13 cellular contexts compared by ENCODE assay signal in the genomic region with DNA sequence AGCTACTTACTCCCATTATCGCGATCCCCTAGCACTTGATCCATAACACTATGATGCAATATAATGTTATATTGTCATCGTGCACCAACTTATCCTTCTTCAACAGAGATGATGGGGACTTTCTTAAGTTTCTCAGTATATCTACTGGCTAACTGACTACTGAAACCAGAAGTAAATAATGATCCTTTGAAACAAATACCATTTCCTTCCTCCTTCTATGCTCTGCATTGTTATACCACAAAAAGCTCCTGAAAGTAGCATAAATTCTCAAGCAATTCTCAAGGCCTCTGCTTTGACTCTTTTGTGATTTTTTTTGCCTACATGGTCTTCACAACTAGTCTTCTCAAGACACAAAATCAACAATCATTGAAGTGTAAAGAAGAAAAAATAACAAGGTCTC.
DNase-seq lines count a peak whose midpoint lies in the region; ATAC-seq and TF ChIP-seq lines count a peak whose summit lies in the region.
"Had no signal": no experiment of that assay in that cellular context is flagged by ENCODE, and none has a peak within 500 bp of the region (broad histone marks: within the 10 kb centered on the region; RNA-seq: fewer than 3 reads in every experiment).

No MANE protein-coding gene starts in this region.

- no peak overlapping the region for H3K18ac ChIP-seq in IMR-90 (ENCODE audit: low read depth, low read length)

- peaks cover 0 to 84% (median 0%) of the 10 kb centered on the region in 11 experiments; a peak in 5 of 22 replicates for H4K20me1 ChIP-seq in BLaER1 treated with 17β-estradiol and CSF1 and Interleukin-3, amounts not matched to agents 10 nM and 100 nM
- H4K20me1 ChIP-seq in IMR-90 (ENCODE audit: insufficient read depth, low read length): no peaks in the 10 kb centered on the region

- H3K27me3 Mint-ChIP-seq in HFFc6 (ENCODE audit: insufficient read depth) (peaks cover 12% of the 10 kb centered on the region), type B pancreatic cell (peaks cover 16% of the 10 kb centered on the region)

- DNase-seq in IMR-90 (no peak), HFFc6 (no peak), type B pancreatic cell (ENCODE audit: extremely low spot score, unreplicated experiment) (no peak)
- DNase-seq in stimulated activated CD4-positive, alpha-beta T cell treated with anti-CD3 and anti-CD28 coated beads, Interleukin-4, amount 100 ng/mL, for 4 hours: no peak
- DNase-seq in stimulated activated CD8-positive, alpha-beta memory T cell treated with anti-CD3 and anti-CD28 coated beads, Interleukin-4, amount 100 ng/mL, for 48 hours: no peak
- DNase-seq: activated CD4-positive, alpha-beta T cell treated with anti-CD3 and anti-CD28 coated beads, Interleukin-2, amount 50 U/mL, for 4 hours; DMS53; NCI-H1092; NK-92 treated with Interleukin-12 subunit alpha and Interleukin-12 subunit beta, amount 100 ng/mL, for 24 hours had no signal

- no peak overlapping the region for H3K27ac Mint-ChIP-seq in HFFc6
- no peak overlapping the region for H3K27ac Mint-ChIP-seq in type B pancreatic cell
- H3K27ac Mint-ChIP-seq: activated naive CD8-positive, alpha-beta T cell had no signal

- no TSS peak for BruUV-seq in IMR-90 (replicated peaks; lab: Mats Ljungman, UMichigan)

- no peaks in the 10 kb centered on the region for H3K9me1 ChIP-seq in IMR-90 (ENCODE audit: insufficient read depth, low read length)

- no peaks in the 10 kb centered on the region for H3K27me3 ChIP-seq in BLaER1 treated with 17β-estradiol and CSF1 and Interleukin-3, amounts not matched to agents 10 nM and 100 nM
- peaks cover 4% of the 10 kb centered on the region for H3K27me3 ChIP-seq in IMR-90 (ENCODE audit: control insufficient read depth, insufficient read depth, low read length)

- H2AFZ ChIP-seq in IMR-90 (replicated peaks; ENCODE audit: low read length, poor library complexity): no peak overlapping the region

- H4K5ac ChIP-seq in IMR-90 (ENCODE audit: low read depth, low read length): no peak overlapping the region

- TF ChIP-seq CTCF in IMR-90 (conservative IDR thresholded peaks at IDR 0.05; ENCODE audit: low read depth, low read length): no peak
- no peak for TF ChIP-seq CTCF in HFFc6 (IDR thresholded peaks at IDR 0.05)
- no peak for TF ChIP-seq CTCF in type B pancreatic cell (conservative IDR thresholded peaks at IDR 0.05)

- intact Hi-C loops in IMR-90 (cut with micrococcal nuclease): loop anchor here (1.0 to 10.0 kb wide), 4 partner anchors 38 to 996 kb away; no protein-coding TSS in a partner anchor

- TF ChIP-seq POLR2A in IMR-90 (IDR thresholded peaks at IDR 0.05; ENCODE audit: low read depth, low read length): no peak

- no peak overlapping the region for H3K4ac ChIP-seq in IMR-90 (ENCODE audit: low read depth, low read length)

- no peak overlapping the region; a peak in 1 of 20 replicates for H3K4me3 ChIP-seq in BLaER1 treated with 17β-estradiol and CSF1 and Interleukin-3, amounts not matched to agents 10 nM and 100 nM
- H3K4me3 ChIP-seq in IMR-90 (ENCODE audit: insufficient read depth, low read depth, low read length): no peak overlapping the region

- in situ Hi-C loops in IMR-90 (cut with MboI; ENCODE audit: low sequenced_read_pairs): loop anchor here (5.0 kb wide), 1 partner anchor 997 kb away; no protein-coding TSS in a partner anchor

- H4K8ac ChIP-seq in IMR-90 (ENCODE audit: low read depth in 2 of 2, low read length in 2 of 2): no peak overlapping the region

- POLR2A ChIA-PET in IMR-90 (lab: Charles Lee; ENCODE audit: unreplicated experiment): no interaction called here

- H3K9me3 Mint-ChIP-seq in HFFc6 (no peaks in the 10 kb centered on the region), type B pancreatic cell (no peaks in the 10 kb centered on the region)

- H4K91ac ChIP-seq in IMR-90 (ENCODE audit: insufficient read depth, low read depth, low read length): no peak overlapping the region

- no peak overlapping the region for H2BK15ac ChIP-seq in IMR-90 (ENCODE audit: low read depth, low read length)

- H2BK120ac ChIP-seq in IMR-90 (ENCODE audit: low read depth, low read length): no peak overlapping the region

- no peaks in the 10 kb centered on the region for H3K79me1 ChIP-seq in IMR-90 (ENCODE audit: low read depth in 1 of 2, low read length in 2 of 2)

- H3K4me1 ChIP-seq in BLaER1 treated with 17β-estradiol and CSF1 and Interleukin-3, amounts not matched to agents 10 nM and 100 nM: peaks cover 20 to 42% (median 32%) of the 10 kb centered on the region in 10 experiments
- no peaks in the 10 kb centered on the region for H3K4me1 ChIP-seq in IMR-90 (ENCODE audit: control insufficient read depth, insufficient read depth, low read length)

- H3K9me3 ChIP-seq in BLaER1 treated with 17β-estradiol and CSF1 and Interleukin-3, amounts not matched to agents 10 nM and 100 nM (replicated peaks in 1 of 11): no peaks in the 10 kb centered on the region
- no peaks in the 10 kb centered on the region for H3K9me3 ChIP-seq in IMR-90 (ENCODE audit: control insufficient read depth, insufficient read depth, low read length)

- peak overlapping the region in 5 of 11 experiments; percentile 5 to 47 (median 24); a peak in 4 of 22 replicates for H3K9ac ChIP-seq in BLaER1 treated with 17β-estradiol and CSF1 and Interleukin-3, amounts not matched to agents 10 nM and 100 nM
- H3K9ac ChIP-seq in IMR-90 (ENCODE audit: low read depth, low read length): no peak overlapping the region

- no peak overlapping the region for H3K14ac ChIP-seq in IMR-90 (replicated peaks; ENCODE audit: low read depth, low read length)

- H3K36me3 Mint-ChIP-seq in HFFc6 (ENCODE audit: low read depth) (no peaks in the 10 kb centered on the region), type B pancreatic cell (no peaks in the 10 kb centered on the region)
- H3K36me3 Mint-ChIP-seq: activated naive CD8-positive, alpha-beta T cell had no signal

- H3K4me1 Mint-ChIP-seq in HFFc6 (ENCODE audit: low read depth) (no peaks in the 10 kb centered on the region), type B pancreatic cell (ENCODE audit: unreplicated experiment) (no peaks in the 10 kb centered on the region)

- H3K23ac ChIP-seq in IMR-90 (ENCODE audit: low read depth, low read length): no peak overlapping the region

- CTCF ChIA-PET in IMR-90 (lab: Yijun Ruan, JAX): interaction anchor here (0.8 to 2.7 kb wide), 4 partner anchors 39 to 512 kb away, joined by 3 to 17 read pairs (median 6); no protein-coding TSS in a partner anchor

- H3K27ac ChIP-seq in BLaER1 treated with 17β-estradiol and CSF1 and Interleukin-3, amounts not matched to agents 10 nM and 100 nM: peak overlapping the region in 8 of 11 experiments; percentile 1 to 56 (median 24); a peak in 9 of 22 replicates
- no peak overlapping the region for H3K27ac ChIP-seq in IMR-90 (ENCODE audit: insufficient read depth, low read length)

- H3K36me3 ChIP-seq in BLaER1 treated with 17β-estradiol and CSF1 and Interleukin-3, amounts not matched to agents 10 nM and 100 nM: no peaks in the 10 kb centered on the region
- no peaks in the 10 kb centered on the region for H3K36me3 ChIP-seq in IMR-90 (ENCODE audit: control insufficient read depth, insufficient read depth, low read length)

- H2BK5ac ChIP-seq in IMR-90 (ENCODE audit: low read depth, low read length, poor library complexity, severe bottlenecking): no peak overlapping the region

- H3K56ac ChIP-seq in IMR-90 (ENCODE audit: extremely low read depth, insufficient read depth, low read length): no peak overlapping the region

- dilution Hi-C loops in IMR-90 (cut with HindIII; ENCODE audit: low sequenced_read_pairs, unreplicated experiment): no loop called here

- H3K4me3 Mint-ChIP-seq in HFFc6 (no peak overlapping the region), type B pancreatic cell (no peak overlapping the region)
- H3K4me3 Mint-ChIP-seq: activated naive CD8-positive, alpha-beta T cell had no signal

- H2AK5ac ChIP-seq in IMR-90 (ENCODE audit: low read depth, low read length): no peak overlapping the region

- no CpG with 5 or more reads among the region's 3 CpGs for WGBS in IMR-90 (ENCODE audit: extremely low coverage in 2 of 2, insufficient read length in 1 of 2), 2 experiments

- no peak for TF ChIP-seq RAD21 in IMR-90 (IDR thresholded peaks at IDR 0.05; ENCODE audit: low read length)

- ATAC-seq in GM19043 (IDR thresholded peaks at IDR 0.05; ENCODE audit: low read depth, unreplicated experiment): peak; percentile 74
- ATAC-seq in HG02885 (IDR thresholded peaks at IDR 0.05; ENCODE audit: poor library complexity, unreplicated experiment): peak; percentile 88
- ATAC-seq in IMR-90 (ENCODE audit: low read depth): no peak

- H2AK9ac ChIP-seq in IMR-90 (replicated peaks; ENCODE audit: low read depth, low read length, poor library complexity): no peak overlapping the region

- peak overlapping the region; percentile 59 to 82 (median 66) for H3K4me2 ChIP-seq in BLaER1 treated with 17β-estradiol and CSF1 and Interleukin-3, amounts not matched to agents 10 nM and 100 nM
- no peak overlapping the region for H3K4me2 ChIP-seq in IMR-90 (ENCODE audit: low read depth, low read length)

- no peak overlapping the region for H2BK20ac ChIP-seq in IMR-90 (ENCODE audit: low read depth, low read length)

TF ChIP-seq in IMR-90, 13 proteins besides CTCF, POLR2A, EP300 and RAD21:
- TF ChIP-seq FOS (IDR thresholded peaks at IDR 0.05; ENCODE audit: low read depth, low read length) (no peak), MAZ (IDR thresholded peaks at IDR 0.05; ENCODE audit: borderline replicate concordance, low read depth, low read length) (no peak), SMC3 (IDR thresholded peaks at IDR 0.05; ENCODE audit: low read depth, low read length) (no peak), CEBPB (IDR thresholded peaks at IDR 0.05; ENCODE audit: low read depth, low read length) (peak; percentile 61; the same call in 1 of the 2 replicates), RCOR1 (IDR thresholded peaks at IDR 0.05; ENCODE audit: insufficient replicate concordance, low read length) (no peak)
- TF ChIP-seq, protein P1, sequence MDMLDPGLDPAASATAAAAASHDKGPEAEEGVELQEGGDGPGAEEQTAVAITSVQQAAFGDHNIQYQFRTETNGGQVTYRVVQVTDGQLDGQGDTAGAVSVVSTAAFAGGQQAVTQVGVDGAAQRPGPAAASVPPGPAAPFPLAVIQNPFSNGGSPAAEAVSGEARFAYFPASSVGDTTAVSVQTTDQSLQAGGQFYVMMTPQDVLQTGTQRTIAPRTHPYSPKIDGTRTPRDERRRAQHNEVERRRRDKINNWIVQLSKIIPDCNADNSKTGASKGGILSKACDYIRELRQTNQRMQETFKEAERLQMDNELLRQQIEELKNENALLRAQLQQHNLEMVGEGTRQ (IDR thresholded peaks at IDR 0.05; ENCODE audit: low read depth, low read length): no peak
